In the genomic region with DNA sequence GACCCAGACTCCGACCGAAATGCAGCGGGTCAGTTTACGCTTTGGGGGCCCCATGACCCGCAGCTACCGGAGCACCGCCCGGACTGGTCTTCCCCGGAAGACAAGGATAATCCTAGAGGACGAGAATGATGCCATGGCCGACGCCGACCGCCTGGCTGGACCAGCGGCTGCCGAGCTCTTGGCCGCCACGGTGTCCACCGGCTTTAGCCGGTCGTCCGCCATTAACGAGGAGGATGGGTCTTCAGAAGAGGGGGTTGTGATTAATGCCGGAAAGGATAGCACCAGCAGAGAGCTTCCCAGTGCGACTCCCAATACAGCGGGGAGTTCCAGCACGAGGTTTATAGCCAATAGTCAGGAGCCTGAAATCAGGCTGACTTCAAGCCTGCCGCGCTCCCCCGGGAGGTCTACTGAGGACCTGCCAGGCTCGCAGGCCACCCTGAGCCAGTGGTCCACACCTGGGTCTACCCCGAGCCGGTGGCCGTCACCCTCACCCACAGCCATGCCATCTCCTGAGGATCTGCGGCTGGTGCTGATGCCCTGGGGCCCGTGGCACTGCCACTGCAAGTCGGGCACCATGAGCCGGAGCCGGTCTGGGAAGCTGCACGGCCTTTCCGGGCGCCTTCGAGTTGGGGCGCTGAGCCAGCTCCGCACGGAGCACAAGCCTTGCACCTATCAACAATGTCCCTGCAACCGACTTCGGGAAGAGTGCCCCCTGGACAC, we compare ENCODE assay signal across 8 cellular contexts. TPM values are rescaled to one million over a fixed set of nuclear protein-coding genes. Genes with fewer than 3 reads are reported as not detected.
DNase-seq lines count a peak whose midpoint lies in the region; ATAC-seq, FAIRE-seq and TF ChIP-seq lines count a peak whose summit lies in the region.

No MANE protein-coding gene starts in this region.

- H3K27me3 Mint-ChIP-seq in natural killer cell (ENCODE audit: low read depth in 2 of 2), result no peaks in the 10 kb centered on the region

- intact Hi-C loops in PC-3 (cut with micrococcal nuclease) (loop anchor here (5.0 kb wide), 1 partner anchor 41 kb away; a partner anchor contains a TSS), natural killer cell (cut with micrococcal nuclease) (loop anchor here (1.0 to 2.0 kb wide), 2 partner anchors 9 to 39 kb away; a partner anchor contains a TSS)

- peak; percentile 45 for FAIRE-seq in GM19239 (lab: Jason Lieb, UNC)

- H3K9ac ChIP-seq in PC-3 (ENCODE audit: low read length), result peak overlapping the region; percentile 69

- no peaks in the 10 kb centered on the region for H3K79me2 ChIP-seq in PC-3 (ENCODE audit: low read length)

- H3K4me3 Mint-ChIP-seq in natural killer cell, result peak overlapping the region; percentile 96

- no peak for DNase-seq in BJ (ENCODE audit: low read depth)
- DNase-seq in GM19239 (ENCODE audit: insufficient read length, low spot score), result no peak
- peak; percentile 66 for DNase-seq in HT1080 (ENCODE audit: low read depth)
- peak; percentile 74 for DNase-seq in PC-3
- DNase-seq in activated gamma-delta T cell (lab: John Stamatoyannopoulos, UW), result peak; percentile 20
- peak; percentile 40 for DNase-seq in fibroblast of the conjunctiva (ENCODE audit: low read depth)
- peak; percentile 54 for DNase-seq in natural killer cell
- DNase-seq in ureter (ENCODE audit: low spot score), result peak; percentile 80

- TF ChIP-seq CTCF in BJ (IDR thresholded peaks at IDR 0.05; ENCODE audit: insufficient read depth, low read depth, low read length), result peak; percentile 60
- TF ChIP-seq CTCF in PC-3 (conservative IDR thresholded peaks at IDR 0.05; ENCODE audit: low read depth, low read length), result peak; percentile 74
- peak; percentile 50 for TF ChIP-seq CTCF in natural killer cell (IDR thresholded peaks at IDR 0.05)

- H3K4me1 Mint-ChIP-seq in natural killer cell, result peaks cover 56 to 57% of the 10 kb centered on the region in 2 donors

- H3K9me3 Mint-ChIP-seq in natural killer cell, result no peaks in the 10 kb centered on the region

- H3K4me2 ChIP-seq in PC-3 (ENCODE audit: low read length), result peak overlapping the region; percentile 93

- H3F3A ChIP-seq in PC-3 (ENCODE audit: low read length, unreplicated experiment), result peaks cover 6% of the 10 kb centered on the region

- H3K27me3 ChIP-seq in BJ (ENCODE audit: control insufficient read depth, insufficient read depth, low read length) (no peaks in the 10 kb centered on the region), PC-3 (ENCODE audit: low read length) (no peaks in the 10 kb centered on the region)

- no peaks in the 10 kb centered on the region for H3K9me2 ChIP-seq in PC-3 (replicated peaks; ENCODE audit: low read length)

- peaks cover 6% of the 10 kb centered on the region for H3K36me3 ChIP-seq in BJ (ENCODE audit: control insufficient read depth, insufficient read depth, low read length)
- peaks cover 19% of the 10 kb centered on the region; the same call in 1 of the 2 replicates for H3K36me3 ChIP-seq in PC-3 (ENCODE audit: low read depth, low read length)

- H2AFZ ChIP-seq in PC-3 (ENCODE audit: low read length), result peak overlapping the region; percentile 90

- H3K9me3 ChIP-seq in PC-3 (ENCODE audit: low read length), result no peaks in the 10 kb centered on the region

- BruUV-seq in PC-3 (replicated peaks; lab: Mats Ljungman, UMichigan), result TSS peak; percentile 86

- CTCF ChIA-PET in BJ (lab: Yijun Ruan, JAX), result interaction anchor here (0.6 to 1.7 kb wide), 11 partner anchors 9 to 52 kb away, joined by 3 to 13 read pairs (median 4); a partner anchor contains a TSS
- CTCF ChIA-PET in PC-3 (lab: Charles Lee), result interaction anchor here (0.6 to 1.1 kb wide), 5 partner anchors 11 to 861 kb away, joined by 3 to 4 read pairs (median 4); a partner anchor contains a TSS

- H3K4me1 ChIP-seq in PC-3 (ENCODE audit: insufficient read depth, low read length), result peaks cover 12% of the 10 kb centered on the region

- no peaks in the 10 kb centered on the region for H4K20me1 ChIP-seq in PC-3 (ENCODE audit: low read length)

- POLR2A ChIA-PET in BJ (lab: Charles Lee), result interaction anchor here (0.6 kb wide), 1 partner anchor 291 kb away, joined by 3 read pairs; no protein-coding TSS in a partner anchor
- POLR2A ChIA-PET in PC-3 (lab: Charles Lee; ENCODE audit: unreplicated experiment), result interaction anchor here (0.5 to 1.0 kb wide), 4 partner anchors 18 to 482 kb away, joined by 3 to 5 read pairs (median 4); no protein-coding TSS in a partner anchor

- H3K27ac ChIP-seq in PC-3 (ENCODE audit: low read length), result peak overlapping the region; percentile 12

- ATAC-seq in PC-3 (peak; percentile 70), natural killer cell (peak; percentile 66 to 86 (median 70))

- H3K4me3 ChIP-seq in BJ (ENCODE audit: low read depth, low read length), result peak overlapping the region; percentile 60
- H3K4me3 ChIP-seq in PC-3 (ENCODE audit: low read length), result peak overlapping the region; percentile 77

- peaks cover 12% of the 10 kb centered on the region for H3K36me3 Mint-ChIP-seq in natural killer cell

- peak overlapping the region; percentile 98 to 99 for H3K27ac Mint-ChIP-seq in natural killer cell

RNA-seq across cellular contexts. Expression of a gene that starts 0.5 kb away (rescaled TPM):
- 1.6 and 2.0 TPM in 2 replicates for polyA plus RNA-seq in BJ (2011; rRNA removed)
- polyA minus RNA-seq in BJ (2011; rRNA and poly(A)+ RNA removed), result 0.90 and 1.1 TPM in 2 replicates
- 2.9 and 5.4 TPM in 2 replicates for total RNA-seq in HT1080 (2014; rRNA removed; shearing (Covaris generic))
- 4.6 and 4.8 TPM in 2 replicates for polyA plus RNA-seq in HT1080 (2015; cell fraction: cytosol; rRNA removed)
- polyA plus RNA-seq in HT1080 (2015; cell fraction: nucleus; rRNA removed), result 1.9 and 2.9 TPM in 2 replicates
- total RNA-seq in PC-3 (2014; rRNA removed), result 2.8 and 3.8 TPM in 2 replicates
- total RNA-seq in natural killer cell, result 1 to 10 TPM; 1.6 to 3.3 (median 1.9) TPM
- 5.9 TPM for total RNA-seq in ureter

RNA-seq across cellular contexts. Expression of a gene that starts 11.3 kb away (rescaled TPM):
- polyA plus RNA-seq in BJ (2011; rRNA removed), result 59.3 and 60.4 TPM in 2 replicates
- polyA minus RNA-seq in BJ (2011; rRNA and poly(A)+ RNA removed), result 36.6 and 45.1 TPM in 2 replicates
- 66.5 and 67.1 TPM in 2 replicates for total RNA-seq in HT1080 (2014; rRNA removed; shearing (Covaris generic))
- 50.9 and 51.7 TPM in 2 replicates for polyA plus RNA-seq in HT1080 (2015; cell fraction: cytosol; rRNA removed)
- polyA plus RNA-seq in HT1080 (2015; cell fraction: nucleus; rRNA removed), result 135 and 139 TPM in 2 replicates
- total RNA-seq in PC-3 (2014; rRNA removed), result 60.8 and 61.4 TPM in 2 replicates
- total RNA-seq in natural killer cell, result 100 to 1,000 TPM; 555 to 792 (median 752) TPM
- total RNA-seq in ureter, result 172 TPM

RNA-seq across cellular contexts. Expression of a gene that starts 11.7 kb away (rescaled TPM):
- polyA plus RNA-seq in BJ (2011; rRNA removed), result 0.18 and 0.31 TPM in 2 replicates
- polyA minus RNA-seq in BJ (2011; rRNA and poly(A)+ RNA removed), result 0.09 and 0.15 TPM in 2 replicates
- total RNA-seq in HT1080 (2014; rRNA removed; shearing (Covaris generic)), result 0.10 TPM in 1 of 2 replicates, not detected in the other
- polyA plus RNA-seq in HT1080 (2015; cell fraction: cytosol; rRNA removed), result 0.08 and 0.19 TPM in 2 replicates
- 0.42 and 0.68 TPM in 2 replicates for polyA plus RNA-seq in HT1080 (2015; cell fraction: nucleus; rRNA removed)
- total RNA-seq in PC-3 (2014; rRNA removed) (0.51 and 2.4 TPM in 2 replicates), natural killer cell (under 1 TPM; 0.28 to 0.39 (median 0.33) TPM), ureter (10.5 TPM)

RNA-seq across cellular contexts. Expression of a gene that starts 12.1 kb away (rescaled TPM):
- polyA plus RNA-seq in BJ (2011; rRNA removed), result 4.1 and 6.5 TPM in 2 replicates
- 1.4 and 2.4 TPM in 2 replicates for polyA minus RNA-seq in BJ (2011; rRNA and poly(A)+ RNA removed)
- total RNA-seq in HT1080 (2014; rRNA removed; shearing (Covaris generic)), result 8.8 and 9.8 TPM in 2 replicates
- polyA plus RNA-seq in HT1080 (2015; cell fraction: cytosol; rRNA removed), result 12.2 and 12.9 TPM in 2 replicates
- polyA plus RNA-seq in HT1080 (2015; cell fraction: nucleus; rRNA removed), result 7.6 and 8.0 TPM in 2 replicates
- total RNA-seq in PC-3 (2014; rRNA removed), result 12.3 and 14.1 TPM in 2 replicates
- 10 to 100 TPM; 11.2 to 18.6 (median 17.6) TPM for total RNA-seq in natural killer cell
- total RNA-seq in ureter, result 1.4 TPM

RNA-seq across cellular contexts. Expression of a gene that starts 22.5 kb away (rescaled TPM):
- polyA plus RNA-seq in BJ (2011; rRNA removed), result 16.2 and 16.7 TPM in 2 replicates
- polyA minus RNA-seq in BJ (2011; rRNA and poly(A)+ RNA removed), result 10.6 and 18.5 TPM in 2 replicates
- 2.4 and 5.5 TPM in 2 replicates for total RNA-seq in HT1080 (2014; rRNA removed; shearing (Covaris generic))
- polyA plus RNA-seq in HT1080 (2015; cell fraction: cytosol; rRNA removed), result 3.9 and 4.0 TPM in 2 replicates
- 2.5 and 5.4 TPM in 2 replicates for polyA plus RNA-seq in HT1080 (2015; cell fraction: nucleus; rRNA removed)
- total RNA-seq in PC-3 (2014; rRNA removed) (6.4 and 6.9 TPM in 2 replicates), natural killer cell (10 to 100 TPM; 27.4 to 34.0 (median 30.6) TPM), ureter (26.6 TPM)

Comparison
In these comparisons a context has a peak if more than half of its experiments do, and no peak if none do; other contexts are left out.
1. DNase-seq: peak in HT1080 (single experiment), PC-3 (single experiment), activated gamma-delta T cell (single experiment), fibroblast of the conjunctiva (single experiment), natural killer cell (single experiment) and ureter (single experiment); none in BJ (single experiment) and GM19239 (single experiment).
2. Peak in every context shown above with its lines, with median percentiles within 50 percentile points of each other: CTCF ChIP-seq.